Comparison of ENCODE assay signal across 19 cellular contexts in the genomic region with DNA sequence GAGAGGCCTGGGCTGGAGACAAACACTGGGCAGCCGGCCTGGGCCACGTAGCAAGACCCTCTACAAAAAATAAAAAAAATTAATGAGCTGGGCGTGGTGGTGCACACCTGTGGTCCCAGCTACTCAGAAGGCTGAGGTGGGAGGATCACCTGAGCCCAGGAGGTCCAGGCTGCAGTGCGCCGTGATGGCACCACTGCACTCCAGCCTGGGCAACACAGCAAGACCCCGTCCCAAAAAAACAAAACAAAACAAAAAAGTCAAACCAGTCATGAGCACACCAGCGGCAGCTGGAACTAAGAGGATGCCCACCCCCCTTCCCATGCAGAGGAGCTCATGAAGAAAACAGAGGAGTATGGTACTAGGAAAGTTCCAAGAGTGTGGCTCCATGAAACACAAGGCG.
"Had no signal": no experiment of that assay in that cellular context is flagged by ENCODE, and none has a peak within 500 bp of the region (broad histone marks: within the 10 kb centered on the region; RNA-seq: fewer than 3 reads in every experiment).

No MANE protein-coding gene starts in this region.

- H3K9me3 Mint-ChIP-seq: stimulated activated memory B cell treated with anti-CD40 and anti-IgM and Interleukin-4, amounts not matched to agents 10 μg/mL and 1 μg/mL and 100 μg/mL, for 72 hours had no signal

- DNase-seq: cerebellar nuclear complex; dermis blood vessel endothelial cell; esophagus squamous epithelium; foreskin fibroblast; glutamatergic neuron; left colon; naive thymus-derived CD4-positive, alpha-beta T cell; psoas muscle; retina; spleen; stimulated activated CD4-positive, alpha-beta T cell treated with anti-CD3 and anti-CD28 coated beads, Interleukin-15, amount 100 ng/mL, for 24 hours; stimulated activated CD4-positive, alpha-beta T cell treated with anti-CD3 and anti-CD28 coated beads, Interleukin-1b, Interleukin-23, amount 100 ng/mL, for 48 hours; stimulated activated CD4-positive, alpha-beta T cell treated with anti-CD3 and anti-CD28 coated beads, Interleukin-4, amount 100 ng/mL, for 24 hours; stomach; substantia nigra; transverse colon had no signal

- ATAC-seq: gastroesophageal sphincter; left colon; naive thymus-derived CD4-positive, alpha-beta T cell; psoas muscle; sciatic nerve; stimulated activated memory B cell treated with anti-CD40 and anti-IgM and Interleukin-4, amounts not matched to agents 10 μg/mL and 1 μg/mL and 100 μg/mL, for 72 hours had no signal

- H3K4me3 Mint-ChIP-seq: stimulated activated memory B cell treated with anti-CD40 and anti-IgM and Interleukin-4, amounts not matched to agents 10 μg/mL and 1 μg/mL and 100 μg/mL, for 72 hours had no signal

- H3K36me3 Mint-ChIP-seq: naive thymus-derived CD4-positive, alpha-beta T cell; stimulated activated memory B cell treated with anti-CD40 and anti-IgM and Interleukin-4, amounts not matched to agents 10 μg/mL and 1 μg/mL and 100 μg/mL, for 72 hours had no signal
